Comparison of ENCODE assay signal across 9 cellular contexts in genomic region chr3:159616234-159616825, GRCh38.
DNase-seq lines count a peak whose midpoint lies in the region; ATAC-seq, FAIRE-seq and TF ChIP-seq lines count a peak whose summit lies in the region.
"Had no signal": no experiment of that assay in that cellular context is flagged by ENCODE, and none has a peak within 500 bp of the region (broad histone marks: within the 10 kb centered on the region; RNA-seq: fewer than 3 reads in every experiment).

No MANE protein-coding gene starts in this region.

- H3K4me3 Mint-ChIP-seq in astrocyte (ENCODE audit: unreplicated experiment) (no peak overlapping the region), natural killer cell (no peak overlapping the region)
- H3K4me3 Mint-ChIP-seq in effector memory CD8-positive, alpha-beta T cell: no peak overlapping the region

- H3K27ac ChIP-seq in astrocyte (ENCODE audit: low read depth, low read length): no peak overlapping the region
- no peak overlapping the region for H3K27ac ChIP-seq in keratinocyte (ENCODE audit: control insufficient read depth, insufficient read depth, low read length)

- H3K9me1 ChIP-seq in keratinocyte (ENCODE audit: control insufficient read depth, extremely low read depth, insufficient read depth, low read length): no peaks in the 10 kb centered on the region

- H3K36me3 ChIP-seq in astrocyte (ENCODE audit: insufficient read depth, low read length) (no peaks in the 10 kb centered on the region), keratinocyte (ENCODE audit: control insufficient read depth in 2 of 2, extremely low read depth in 1 of 2, insufficient read depth in 2 of 2, low read length in 2 of 2) (no peaks in the 10 kb centered on the region)

- H3K4me3 ChIP-seq in astrocyte (ENCODE audit: insufficient read depth, low read depth, low read length): no peak overlapping the region
- no peak overlapping the region for H3K4me3 ChIP-seq in keratinocyte (ENCODE audit: control insufficient read depth in 2 of 3, extremely low read depth in 1 of 3, insufficient read depth in 2 of 3, low read depth in 1 of 3, low read length in 3 of 3)

- H3K79me2 ChIP-seq in astrocyte (ENCODE audit: insufficient read depth, low read length) (no peaks in the 10 kb centered on the region), keratinocyte (ENCODE audit: control insufficient read depth, insufficient read depth, low read length) (no peaks in the 10 kb centered on the region)

- no peak overlapping the region for H2AFZ ChIP-seq in astrocyte (ENCODE audit: low read depth, low read length)
- H2AFZ ChIP-seq in keratinocyte (ENCODE audit: control insufficient read depth, low read length): no peak overlapping the region

- H3K27ac Mint-ChIP-seq in astrocyte (ENCODE audit: unreplicated experiment) (no peak overlapping the region), natural killer cell (no peak overlapping the region)
- H3K27ac Mint-ChIP-seq in effector memory CD8-positive, alpha-beta T cell: no peak overlapping the region

- FAIRE-seq in astrocyte (lab: Jason Lieb, UNC): no peak
- FAIRE-seq in keratinocyte (lab: Jason Lieb, UNC): peak; percentile 49

- H3K9me3 Mint-ChIP-seq in astrocyte (ENCODE audit: unreplicated experiment) (no peaks in the 10 kb centered on the region), natural killer cell (peaks cover 4 to 6% of the 10 kb centered on the region in 2 donors)
- peaks cover 5 to 9% of the 10 kb centered on the region in 2 donors for H3K9me3 Mint-ChIP-seq in effector memory CD8-positive, alpha-beta T cell

- H3K4me1 Mint-ChIP-seq in astrocyte (ENCODE audit: low read depth, unreplicated experiment): peaks cover 18% of the 10 kb centered on the region
- H3K4me1 Mint-ChIP-seq in natural killer cell: no peaks in the 10 kb centered on the region
- H3K4me1 Mint-ChIP-seq in effector memory CD8-positive, alpha-beta T cell (ENCODE audit: low read depth in 2 of 2): no peaks in the 10 kb centered on the region

- ATAC-seq in Right ventricle myocardium inferior (peak; percentile 60), natural killer cell (no peak), GM21786 (IDR thresholded peaks at IDR 0.05; ENCODE audit: unreplicated experiment) (no peak)
- ATAC-seq in effector memory CD8-positive, alpha-beta T cell (replicated peaks): no peak

- H3K9me3 ChIP-seq in astrocyte (ENCODE audit: insufficient read depth, low read depth, low read length): no peaks in the 10 kb centered on the region
- no peaks in the 10 kb centered on the region for H3K9me3 ChIP-seq in keratinocyte (ENCODE audit: control insufficient read depth, low read depth, low read length)

- H3K27me3 Mint-ChIP-seq in astrocyte (ENCODE audit: low read depth, unreplicated experiment) (no peaks in the 10 kb centered on the region), natural killer cell (ENCODE audit: low read depth in 2 of 2) (no peaks in the 10 kb centered on the region)
- no peaks in the 10 kb centered on the region for H3K27me3 Mint-ChIP-seq in effector memory CD8-positive, alpha-beta T cell

- in situ Hi-C loops in GM13976 (cut with MboI; ENCODE audit: low sequenced_read_pairs, unreplicated experiment): no loop called here

- intact Hi-C loops in Right ventricle myocardium inferior (cut with DNase I): loop anchor here (1.0 to 10.0 kb wide), 5 partner anchors 56 to 388 kb away; no protein-coding TSS in a partner anchor
- intact Hi-C loops in cardiac septum (cut with DNase I): loop anchor here (1.0 to 5.0 kb wide), 4 partner anchors 116 to 390 kb away; no protein-coding TSS in a partner anchor
- intact Hi-C loops in natural killer cell (cut with micrococcal nuclease): no loop called here

- H4K20me1 ChIP-seq in astrocyte (ENCODE audit: insufficient read depth, low read length) (no peaks in the 10 kb centered on the region), keratinocyte (ENCODE audit: control insufficient read depth, extremely low read depth, insufficient read depth, low read length) (no peaks in the 10 kb centered on the region)

- no peak overlapping the region for H3K4me2 ChIP-seq in astrocyte (ENCODE audit: low read length)
- no peak overlapping the region for H3K4me2 ChIP-seq in keratinocyte (ENCODE audit: control insufficient read depth, extremely low read depth, insufficient read depth, low read depth, low read length)

- DNase-seq in Right ventricle myocardium inferior (ENCODE audit: missing footprints): no peak
- no peak for DNase-seq in cardiac septum (ENCODE audit: low spot score)
- DNase-seq in astrocyte (ENCODE audit: low read depth): no peak
- no peak for DNase-seq in keratinocyte (ENCODE audit: low read depth, low spot score)
- no peak for DNase-seq in natural killer cell
- no peak for DNase-seq in effector memory CD8-positive, alpha-beta T cell
- no peak for DNase-seq in GM13976 (ENCODE audit: low spot score)
- DNase-seq: DND-41 had no signal

- H3K27me3 ChIP-seq in astrocyte (ENCODE audit: insufficient read depth, low read length) (no peaks in the 10 kb centered on the region), keratinocyte (ENCODE audit: control insufficient read depth, extremely low read depth, insufficient read depth, low read length) (no peaks in the 10 kb centered on the region)

- dilution Hi-C loops in keratinocyte (cut with MboI; ENCODE audit: extremely low pct_ligation_motif_present, low sequenced_read_pairs): no loop called here

- TF ChIP-seq CTCF in astrocyte (IDR thresholded peaks at IDR 0.05; ENCODE audit: insufficient read depth, low read depth, low read length): peak; percentile 49
- TF ChIP-seq CTCF in keratinocyte (optimal IDR thresholded peaks at IDR 0.05 in 1 of 3, IDR thresholded peaks at IDR 0.05 in 1 of 3, conservative IDR thresholded peaks at IDR 0.05 in 1 of 3; ENCODE audit: extremely low read depth in 1 of 3, insufficient read depth in 2 of 3, low read length in 3 of 3): peak; percentile 62 to 69 (median 68)
- TF ChIP-seq CTCF in natural killer cell (IDR thresholded peaks at IDR 0.05): no peak
- TF ChIP-seq CTCF in GM13976 (IDR thresholded peaks at IDR 0.05; ENCODE audit: borderline replicate concordance, control extremely low read depth, extremely low read depth, insufficient read depth, missing control alignments): no peak

- no peaks in the 10 kb centered on the region for H3K36me3 Mint-ChIP-seq in astrocyte (ENCODE audit: low read depth, unreplicated experiment)
- H3K36me3 Mint-ChIP-seq in natural killer cell: no peaks in the 10 kb centered on the region
- no peaks in the 10 kb centered on the region for H3K36me3 Mint-ChIP-seq in effector memory CD8-positive, alpha-beta T cell (ENCODE audit: insufficient read depth)

- no peak overlapping the region for H3K9ac ChIP-seq in astrocyte (ENCODE audit: low read length)
- no peak overlapping the region for H3K9ac ChIP-seq in keratinocyte (ENCODE audit: control insufficient read depth, extremely low read depth, insufficient read depth, low read length)

- H3K4me1 ChIP-seq in astrocyte (ENCODE audit: insufficient read depth, low read length): peaks cover 20% of the 10 kb centered on the region
- H3K4me1 ChIP-seq in keratinocyte (ENCODE audit: control insufficient read depth, extremely low read depth, insufficient read depth, low read length): peaks cover 11% of the 10 kb centered on the region

Comparison
In these comparisons a context has a peak if more than half of its experiments do, and no peak if none do; other contexts are left out.
1. CTCF ChIP-seq: peak in astrocyte (single experiment) and keratinocyte (3 of 3); none in natural killer cell (single experiment) and GM13976 (single experiment).